1 cellular context compared by ENCODE assay signal in the genomic region with DNA sequence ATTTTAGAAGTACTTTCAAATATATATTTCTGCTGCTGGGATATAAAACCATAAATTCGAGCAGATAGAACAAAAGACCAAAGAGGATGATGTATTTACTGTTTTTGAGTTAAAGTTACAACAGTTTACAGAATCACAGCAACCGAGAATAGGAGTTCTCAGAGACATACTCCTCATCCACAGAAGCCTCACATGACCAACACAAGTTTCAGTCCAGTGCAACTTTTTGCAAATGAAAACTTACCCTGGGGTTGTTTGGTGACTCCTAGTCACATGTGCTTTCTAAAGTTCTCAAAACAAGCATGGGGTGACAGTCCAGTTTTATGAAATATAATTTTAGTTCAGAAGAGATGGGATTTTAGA.
TF ChIP-seq lines count a peak whose summit lies in the region.

No MANE protein-coding gene starts in this region.

TF ChIP-seq in GM12878, 131 proteins besides CTCF, POLR2A, EP300 and RAD21 (continued from another document):
- TF ChIP-seq REST (IDR thresholded peaks at IDR 0.05; ENCODE audit: low read depth, low read length) (no peak), ZNF592 (IDR thresholded peaks at IDR 0.05) (no peak), GABPA (IDR thresholded peaks at IDR 0.05; ENCODE audit: low read depth) (no peak), EED (IDR thresholded peaks at IDR 0.05; ENCODE audit: low read depth) (no peak), YBX1 (IDR thresholded peaks at IDR 0.05) (no peak), NRF1 (conservative IDR thresholded peaks at IDR 0.05; ENCODE audit: low read depth, low read length) (no peak), CHD1 (IDR thresholded peaks at IDR 0.05; ENCODE audit: low read depth, low read length) (no peak), NFIC (IDR thresholded peaks at IDR 0.05; ENCODE audit: low read depth, low read length) (peak; percentile 39; the same call in 1 of the 2 replicates), USF2 (IDR thresholded peaks at IDR 0.05; ENCODE audit: borderline replicate concordance, low read depth, low read length) (peak; percentile 66; the same call in 1 of the 2 replicates), HCFC1 (IDR thresholded peaks at IDR 0.05; ENCODE audit: low read length) (no peak), RFX5 (IDR thresholded peaks at IDR 0.05; ENCODE audit: low read depth, low read length) (no peak), BHLHE40 (IDR thresholded peaks at IDR 0.05; ENCODE audit: borderline replicate concordance in 1 of 2, low read depth in 2 of 2, low read length in 1 of 2) (peak; percentile 87), MEF2B (IDR thresholded peaks at IDR 0.05; ENCODE audit: partially characterized antibody, poor library complexity, severe bottlenecking) (no peak), SP1 (IDR thresholded peaks at IDR 0.05; ENCODE audit: low read depth, low read length) (no peak)
- TF ChIP-seq, protein P1, sequence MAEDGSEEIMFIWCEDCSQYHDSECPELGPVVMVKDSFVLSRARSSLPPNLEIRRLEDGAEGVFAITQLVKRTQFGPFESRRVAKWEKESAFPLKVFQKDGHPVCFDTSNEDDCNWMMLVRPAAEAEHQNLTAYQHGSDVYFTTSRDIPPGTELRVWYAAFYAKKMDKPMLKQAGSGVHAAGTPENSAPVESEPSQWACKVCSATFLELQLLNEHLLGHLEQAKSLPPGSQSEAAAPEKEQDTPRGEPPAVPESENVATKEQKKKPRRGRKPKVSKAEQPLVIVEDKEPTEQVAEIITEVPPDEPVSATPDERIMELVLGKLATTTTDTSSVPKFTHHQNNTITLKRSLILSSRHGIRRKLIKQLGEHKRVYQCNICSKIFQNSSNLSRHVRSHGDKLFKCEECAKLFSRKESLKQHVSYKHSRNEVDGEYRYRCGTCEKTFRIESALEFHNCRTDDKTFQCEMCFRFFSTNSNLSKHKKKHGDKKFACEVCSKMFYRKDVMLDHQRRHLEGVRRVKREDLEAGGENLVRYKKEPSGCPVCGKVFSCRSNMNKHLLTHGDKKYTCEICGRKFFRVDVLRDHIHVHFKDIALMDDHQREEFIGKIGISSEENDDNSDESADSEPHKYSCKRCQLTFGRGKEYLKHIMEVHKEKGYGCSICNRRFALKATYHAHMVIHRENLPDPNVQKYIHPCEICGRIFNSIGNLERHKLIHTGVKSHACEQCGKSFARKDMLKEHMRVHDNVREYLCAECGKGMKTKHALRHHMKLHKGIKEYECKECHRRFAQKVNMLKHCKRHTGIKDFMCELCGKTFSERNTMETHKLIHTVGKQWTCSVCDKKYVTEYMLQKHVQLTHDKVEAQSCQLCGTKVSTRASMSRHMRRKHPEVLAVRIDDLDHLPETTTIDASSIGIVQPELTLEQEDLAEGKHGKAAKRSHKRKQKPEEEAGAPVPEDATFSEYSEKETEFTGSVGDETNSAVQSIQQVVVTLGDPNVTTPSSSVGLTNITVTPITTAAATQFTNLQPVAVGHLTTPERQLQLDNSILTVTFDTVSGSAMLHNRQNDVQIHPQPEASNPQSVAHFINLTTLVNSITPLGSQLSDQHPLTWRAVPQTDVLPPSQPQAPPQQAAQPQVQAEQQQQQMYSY (CRISPR knock-in tag; IDR thresholded peaks at IDR 0.05): no peak
